In the genomic region with DNA sequence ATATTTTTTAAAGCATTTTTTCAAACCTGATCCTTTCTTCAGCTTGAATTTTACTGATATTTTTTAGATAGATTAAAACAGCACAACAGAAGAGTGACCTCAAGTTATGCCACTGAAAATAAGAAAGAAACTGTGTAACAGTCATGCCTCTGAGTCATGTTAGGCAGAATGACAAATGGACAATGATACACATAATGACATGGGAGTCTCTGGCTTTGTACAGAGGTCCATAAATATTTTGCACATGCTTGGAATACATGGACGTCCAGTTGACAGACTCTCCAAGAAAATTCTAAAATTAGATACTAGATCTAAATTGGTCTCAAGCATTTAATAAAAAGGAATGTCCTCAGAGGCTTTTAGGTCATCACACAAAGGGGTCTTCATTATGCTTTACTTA, we compare ENCODE assay signal across 12 cellular contexts.
"Had no signal": no experiment of that assay in that cellular context is flagged by ENCODE, and none has a peak within 500 bp of the region (broad histone marks: within the 10 kb centered on the region; RNA-seq: fewer than 3 reads in every experiment).

No MANE protein-coding gene starts in this region.

- H3K27ac ChIP-seq: breast epithelium, dorsolateral prefrontal cortex, heart left ventricle, right atrium auricular region, tibial nerve, vagina had no signal

- H3K9me3 ChIP-seq: breast epithelium, heart left ventricle, right atrium auricular region, tibial nerve, vagina had no signal

- H3K4me2 ChIP-seq: smooth muscle cell had no signal

- H3K27me3 ChIP-seq: breast epithelium, dorsolateral prefrontal cortex, heart left ventricle, right atrium auricular region, tibial nerve, vagina had no signal

- H3K4me1 ChIP-seq: breast epithelium, heart left ventricle, right atrium auricular region, tibial nerve, vagina had no signal

- H3K36me3 ChIP-seq: breast epithelium, heart left ventricle, right atrium auricular region, tibial nerve, vagina had no signal

- DNase-seq: activated CD4-positive, alpha-beta T cell treated with anti-CD3 and anti-CD28 coated beads, Interleukin-2, amount 50 U/mL, for 4 hours; activated T-cell treated with anti-CD3 and anti-CD28 coated beads, Interleukin-2, amount 50 U/mL, for 1 hour; amygdala; dorsolateral prefrontal cortex; foreskin melanocyte; heart left ventricle; islet precursor cell had no signal

- H3K4me3 ChIP-seq: breast epithelium, dorsolateral prefrontal cortex, heart left ventricle, right atrium auricular region, smooth muscle cell, tibial nerve, vagina had no signal
